In genomic region chr7:26460326-26460725, GRCh38 we compare ENCODE assay signal across 19 cellular contexts.
"Had no signal": no experiment of that assay in that cellular context is flagged by ENCODE, and none has a peak within 500 bp of the region (broad histone marks: within the 10 kb centered on the region; RNA-seq: fewer than 3 reads in every experiment).

No MANE protein-coding gene starts in this region.

- ATAC-seq: heart right ventricle, left lung, sciatic nerve, T-helper 17 cell had no signal

- H3K4me1 ChIP-seq: heart right ventricle, left lung, upper lobe of left lung had no signal

- H3K4me1 Mint-ChIP-seq: activated naive CD4-positive, alpha-beta T cell treated with anti-CD3 and anti-CD28 coated beads, Interleukin-2, amount 10 ng/mL, durations not matched to agents 7 days and 5 days; T-helper 17 cell had no signal

- DNase-seq: activated CD4-positive, alpha-beta memory T cell treated with anti-CD3 and anti-CD28 coated beads for 36 hours; activated CD4-positive, alpha-beta T cell treated with anti-CD3 and anti-CD28 coated beads for 48 hours; activated effector memory CD4-positive, alpha-beta T cell treated with anti-CD3 and anti-CD28 coated beads, Interleukin-2, amount 50 U/mL, for 16 hours; activated naive CD4-positive, alpha-beta T cell treated with anti-CD3 and anti-CD28 coated beads, Interleukin-2, amount 10 ng/mL, durations not matched to agents 7 days and 5 days; brain microvascular endothelial cell; caudate nucleus; effector CD4-positive, alpha-beta T cell; foreskin fibroblast; heart right ventricle; left lung; nucleus accumbens; stimulated activated CD4-positive, alpha-beta T cell treated with anti-CD3 and anti-CD28 coated beads, Interleukin-4, amount 100 ng/mL, for 1 hour; stimulated activated naive CD4-positive, alpha-beta T cell; SW 1271; T-helper 17 cell; upper lobe of left lung had no signal

- H3K9me3 Mint-ChIP-seq: activated CD4-positive, alpha-beta memory T cell treated with anti-CD3 and anti-CD28 coated beads for 36 hours; activated naive CD4-positive, alpha-beta T cell treated with anti-CD3 and anti-CD28 coated beads, Interleukin-2, amount 10 ng/mL, durations not matched to agents 7 days and 5 days; dendritic cell treated with granulocyte-macrophage colony-stimulating factor and Interleukin-4, amounts not matched to agents 40 ng/mL and 50 ng/mL, for 4 days had no signal

- H3K4me3 Mint-ChIP-seq: activated CD4-positive, alpha-beta memory T cell treated with anti-CD3 and anti-CD28 coated beads for 36 hours; activated naive CD4-positive, alpha-beta T cell treated with anti-CD3 and anti-CD28 coated beads, Interleukin-2, amount 10 ng/mL, durations not matched to agents 7 days and 5 days; dendritic cell treated with granulocyte-macrophage colony-stimulating factor and Interleukin-4, amounts not matched to agents 40 ng/mL and 50 ng/mL, for 4 days; T-helper 17 cell had no signal

- H3K9me3 ChIP-seq: heart right ventricle, left lung, thoracic aorta, upper lobe of left lung had no signal

- H3K27ac Mint-ChIP-seq: activated CD4-positive, alpha-beta memory T cell treated with anti-CD3 and anti-CD28 coated beads for 36 hours; activated naive CD4-positive, alpha-beta T cell treated with anti-CD3 and anti-CD28 coated beads, Interleukin-2, amount 10 ng/mL, durations not matched to agents 7 days and 5 days; dendritic cell treated with granulocyte-macrophage colony-stimulating factor and Interleukin-4, amounts not matched to agents 40 ng/mL and 50 ng/mL, for 4 days; T-helper 17 cell had no signal

- H3K36me3 Mint-ChIP-seq: activated CD4-positive, alpha-beta memory T cell treated with anti-CD3 and anti-CD28 coated beads for 36 hours; activated naive CD4-positive, alpha-beta T cell treated with anti-CD3 and anti-CD28 coated beads, Interleukin-2, amount 10 ng/mL, durations not matched to agents 7 days and 5 days had no signal

- H3K36me3 ChIP-seq: brain microvascular endothelial cell, heart right ventricle, left lung, thoracic aorta, upper lobe of left lung had no signal

- H3K4me3 ChIP-seq: heart right ventricle, left lung, thoracic aorta, upper lobe of left lung had no signal

- H3K27me3 ChIP-seq: brain microvascular endothelial cell, left lung, upper lobe of left lung had no signal
